In the genomic region with DNA sequence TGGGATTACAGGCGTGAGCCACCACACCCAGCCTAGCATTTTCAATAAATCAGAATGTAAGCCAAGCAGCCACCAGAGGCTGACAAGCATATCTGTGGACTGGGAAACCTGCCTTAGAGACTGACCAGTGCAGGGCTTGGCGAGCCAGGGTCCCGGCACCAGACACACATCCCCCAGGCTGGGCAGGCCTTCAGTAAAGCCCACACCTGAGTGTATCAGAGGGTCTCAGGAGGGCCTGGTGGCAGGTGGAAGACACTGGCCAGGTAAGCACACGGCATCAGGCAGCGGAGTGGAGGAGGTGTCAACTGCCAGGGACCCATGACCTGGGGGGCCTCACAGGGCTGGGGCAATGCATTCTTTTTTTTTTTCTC, we compare ENCODE assay signal across 20 cellular contexts.
A peak's percentile ranks its signal among the peaks of the same experiment; 100 is the strongest.
DNase-seq lines count a peak whose midpoint lies in the region; ATAC-seq and TF ChIP-seq lines count a peak whose summit lies in the region.
"Had no signal": no experiment of that assay in that cellular context is flagged by ENCODE, and none has a peak within 500 bp of the region (broad histone marks: within the 10 kb centered on the region; RNA-seq: fewer than 3 reads in every experiment).

No MANE protein-coding gene starts in this region.

- H3K9me3 Mint-ChIP-seq in activated CD8-positive, alpha-beta memory T cell treated with anti-CD3 and anti-CD28 coated beads, Interleukin-2, amount 10 ng/mL, durations not matched to agents 7 days and 5 days (ENCODE audit: low read depth): no peaks in the 10 kb centered on the region
- H3K9me3 Mint-ChIP-seq: CD4-positive, CD25-positive, alpha-beta regulatory T cell; stimulated activated effector memory CD8-positive, alpha-beta T cell treated with anti-CD3 and anti-CD28 coated beads, Interleukin-12 subunit alpha, Interleukin-12 subunit beta, amount 100 ng/mL, for 72 hours had no signal

- ATAC-seq in IMR-90 (ENCODE audit: low read depth) (no peak), gastroesophageal sphincter (no peak), HG02870 (IDR thresholded peaks at IDR 0.05; ENCODE audit: unreplicated experiment) (no peak)
- no peak for ATAC-seq in activated CD8-positive, alpha-beta memory T cell treated with anti-CD3 and anti-CD28 coated beads, Interleukin-2, amount 10 ng/mL, durations not matched to agents 7 days and 5 days
- ATAC-seq: PC-3; sciatic nerve; stimulated activated effector memory CD8-positive, alpha-beta T cell treated with anti-CD3 and anti-CD28 coated beads, Interleukin-12 subunit alpha, Interleukin-12 subunit beta, amount 100 ng/mL, for 72 hours had no signal

- POLR2A ChIA-PET in IMR-90 (lab: Charles Lee; ENCODE audit: unreplicated experiment): no interaction called here

- H3K9me3 ChIP-seq in IMR-90 (ENCODE audit: control insufficient read depth, insufficient read depth, low read length) (no peaks in the 10 kb centered on the region), gastroesophageal sphincter (no peaks in the 10 kb centered on the region), mesenchymal stem cell (ENCODE audit: control insufficient read depth, low read length) (no peaks in the 10 kb centered on the region), stomach (no peaks in the 10 kb centered on the region)
- H3K9me3 ChIP-seq: SJSA1 had no signal

- H4K20me1 ChIP-seq in IMR-90 (ENCODE audit: insufficient read depth, low read length): no peaks in the 10 kb centered on the region

- H3K36me3 ChIP-seq in IMR-90 (ENCODE audit: control insufficient read depth, insufficient read depth, low read length): no peaks in the 10 kb centered on the region
- H3K36me3 ChIP-seq in gastroesophageal sphincter: no peaks in the 10 kb centered on the region
- H3K36me3 ChIP-seq in mesenchymal stem cell (ENCODE audit: control insufficient read depth in 1 of 2, insufficient read depth in 2 of 2, low read depth in 1 of 2, low read length in 2 of 2): no peaks in the 10 kb centered on the region
- H3K36me3 ChIP-seq in stomach: no peaks in the 10 kb centered on the region
- no peaks in the 10 kb centered on the region for H3K36me3 ChIP-seq in brain microvascular endothelial cell (replicated peaks)
- H3K36me3 ChIP-seq: SJSA1 had no signal

- peaks cover 24% of the 10 kb centered on the region for H3K4me1 ChIP-seq in IMR-90 (ENCODE audit: control insufficient read depth, insufficient read depth, low read length)
- H3K4me1 ChIP-seq in gastroesophageal sphincter: peaks cover 0 to 40% (median 16%) of the 10 kb centered on the region in 3 donors
- H3K4me1 ChIP-seq in mesenchymal stem cell (ENCODE audit: control insufficient read depth, insufficient read depth, low read depth, low read length): peaks cover 31% of the 10 kb centered on the region
- H3K4me1 ChIP-seq in stomach: peaks cover 19 to 41% (median 33%) of the 10 kb centered on the region in 4 donors

- TF ChIP-seq POLR2A in IMR-90 (IDR thresholded peaks at IDR 0.05; ENCODE audit: low read depth, low read length): no peak
- TF ChIP-seq POLR2A in gastroesophageal sphincter (IDR thresholded peaks at IDR 0.05): no peak
- TF ChIP-seq POLR2A in stomach (IDR thresholded peaks at IDR 0.05): no peak

- H4K8ac ChIP-seq in IMR-90 (ENCODE audit: low read depth in 2 of 2, low read length in 2 of 2) (peak overlapping the region in 1 of 2 experiments; percentile 55; a peak in 2 of 4 replicates), mesenchymal stem cell (ENCODE audit: low read length) (peak overlapping the region; percentile 74)

- no peak overlapping the region for H3K18ac ChIP-seq in IMR-90 (ENCODE audit: low read depth, low read length)
- peak overlapping the region in 1 of 2 experiments; percentile 78 for H3K18ac ChIP-seq in mesenchymal stem cell (ENCODE audit: low read depth in 1 of 2, low read length in 2 of 2)

- H3K4me1 Mint-ChIP-seq in activated CD8-positive, alpha-beta memory T cell treated with anti-CD3 and anti-CD28 coated beads, Interleukin-2, amount 10 ng/mL, durations not matched to agents 7 days and 5 days: no peaks in the 10 kb centered on the region
- H3K4me1 Mint-ChIP-seq: CD4-positive, CD25-positive, alpha-beta regulatory T cell; stimulated activated effector memory CD8-positive, alpha-beta T cell treated with anti-CD3 and anti-CD28 coated beads, Interleukin-12 subunit alpha, Interleukin-12 subunit beta, amount 100 ng/mL, for 72 hours had no signal

- CTCF ChIA-PET in IMR-90 (lab: Yijun Ruan, JAX): no interaction called here
- CTCF ChIA-PET in activated CD8-positive, alpha-beta memory T cell treated with anti-CD3 and anti-CD28 coated beads, Interleukin-2, amount 10 ng/mL, durations not matched to agents 7 days and 5 days (lab: Charles Lee): no interaction called here

- H3K27ac ChIP-seq in IMR-90 (ENCODE audit: insufficient read depth, low read length): no peak overlapping the region
- H3K27ac ChIP-seq in gastroesophageal sphincter: peak overlapping the region; percentile 64 to 92 (median 72)
- no peak overlapping the region for H3K27ac ChIP-seq in mesenchymal stem cell (ENCODE audit: low read length, poor library complexity, severe bottlenecking)
- H3K27ac ChIP-seq in stomach: peak overlapping the region in 4 of 5 donors; percentile 62 to 89 (median 71)
- no peak overlapping the region for H3K27ac ChIP-seq in brain microvascular endothelial cell
- H3K27ac ChIP-seq: SJSA1 had no signal

- TF ChIP-seq CTCF in IMR-90 (conservative IDR thresholded peaks at IDR 0.05; ENCODE audit: low read depth, low read length) (no peak), gastroesophageal sphincter (IDR thresholded peaks at IDR 0.05) (no peak), stomach (IDR thresholded peaks at IDR 0.05) (no peak), brain microvascular endothelial cell (IDR thresholded peaks at IDR 0.05; ENCODE audit: low read depth, low read length, missing control alignments) (no peak)

- no peaks in the 10 kb centered on the region for H3K36me3 Mint-ChIP-seq in activated CD8-positive, alpha-beta memory T cell treated with anti-CD3 and anti-CD28 coated beads, Interleukin-2, amount 10 ng/mL, durations not matched to agents 7 days and 5 days
- H3K36me3 Mint-ChIP-seq: CD4-positive, CD25-positive, alpha-beta regulatory T cell; stimulated activated effector memory CD8-positive, alpha-beta T cell treated with anti-CD3 and anti-CD28 coated beads, Interleukin-12 subunit alpha, Interleukin-12 subunit beta, amount 100 ng/mL, for 72 hours had no signal

- H3K4me3 ChIP-seq in IMR-90 (ENCODE audit: insufficient read depth, low read depth, low read length) (no peak overlapping the region), gastroesophageal sphincter (no peak overlapping the region), mesenchymal stem cell (ENCODE audit: insufficient read depth in 1 of 2, low read depth in 1 of 2, low read length in 2 of 2) (no peak overlapping the region), stomach (no peak overlapping the region), brain microvascular endothelial cell (ENCODE audit: low read depth, low read length) (no peak overlapping the region)
- H3K4me3 ChIP-seq: SJSA1 had no signal

- peaks cover 24% of the 10 kb centered on the region for H3K9me1 ChIP-seq in IMR-90 (ENCODE audit: insufficient read depth, low read length)

- WGBS in IMR-90 (ENCODE audit: extremely low coverage in 2 of 2, insufficient read length in 1 of 2), 2 experiments: 100% methylated on average over 2 of the region's 5 CpGs; no CpG with 5 or more reads in 1 of the 2 experiments
- WGBS in gastroesophageal sphincter (ENCODE audit: low coverage in 1 of 2), 2 donors: no CpG with 5 or more reads among the region's 5 CpGs
- 94% methylated on average over 5 of the region's 5 CpGs for WGBS in mesenchymal stem cell
- WGBS in stomach, 5 donors: 93 to 96% (median 94%) methylated on average over 3 to 5 of the region's 5 CpGs

- no peak overlapping the region for H3K4me3 Mint-ChIP-seq in activated CD8-positive, alpha-beta memory T cell treated with anti-CD3 and anti-CD28 coated beads, Interleukin-2, amount 10 ng/mL, durations not matched to agents 7 days and 5 days
- H3K4me3 Mint-ChIP-seq: CD4-positive, CD25-positive, alpha-beta regulatory T cell; stimulated activated effector memory CD8-positive, alpha-beta T cell treated with anti-CD3 and anti-CD28 coated beads, Interleukin-12 subunit alpha, Interleukin-12 subunit beta, amount 100 ng/mL, for 72 hours had no signal

- peak overlapping the region; percentile 38 to 94 for H2BK12ac ChIP-seq in mesenchymal stem cell (ENCODE audit: low read length in 2 of 2)

- TF ChIP-seq EP300 in gastroesophageal sphincter (IDR thresholded peaks at IDR 0.05) (no peak), stomach (IDR thresholded peaks at IDR 0.05) (no peak)

- TF ChIP-seq RAD21 in IMR-90 (IDR thresholded peaks at IDR 0.05; ENCODE audit: low read length): no peak

- 0 out of 3 replicates have a peak overlapping the region, but pooled peaks have one; percentile 40 for H2BK15ac ChIP-seq in IMR-90 (ENCODE audit: low read depth, low read length)
- peak overlapping the region; percentile 94 for H2BK15ac ChIP-seq in mesenchymal stem cell (ENCODE audit: low read depth, poor library complexity, severe bottlenecking)

- H4K91ac ChIP-seq in IMR-90 (ENCODE audit: insufficient read depth, low read depth, low read length): no peak overlapping the region
- H4K91ac ChIP-seq in mesenchymal stem cell (ENCODE audit: low read length): peak overlapping the region; percentile 34

- no peak overlapping the region for H3K56ac ChIP-seq in IMR-90 (ENCODE audit: extremely low read depth, insufficient read depth, low read length)

- H3K4me2 ChIP-seq in IMR-90 (ENCODE audit: low read depth, low read length) (no peak overlapping the region), mesenchymal stem cell (ENCODE audit: low read length, poor library complexity, severe bottlenecking) (no peak overlapping the region)

- H2AK9ac ChIP-seq in IMR-90 (replicated peaks; ENCODE audit: low read depth, low read length, poor library complexity): peak overlapping the region; percentile 3

- H3K14ac ChIP-seq in IMR-90 (replicated peaks; ENCODE audit: low read depth, low read length) (no peak overlapping the region), mesenchymal stem cell (ENCODE audit: low read length in 2 of 2) (peak overlapping the region in 1 of 2 experiments; percentile 72)

- in situ Hi-C loops in IMR-90 (cut with MboI; ENCODE audit: low sequenced_read_pairs) (no loop called here), brain microvascular endothelial cell (cut with HindIII; ENCODE audit: low pct_ligation_motif_present, low sequenced_read_pairs) (no loop called here)

- H2BK120ac ChIP-seq in IMR-90 (ENCODE audit: low read depth, low read length): peak overlapping the region; percentile 88; the same call in 1 of the 2 replicates
- no peak overlapping the region for H2BK120ac ChIP-seq in mesenchymal stem cell (ENCODE audit: low read depth, low read length)

- intact Hi-C loops in IMR-90 (cut with micrococcal nuclease): no loop called here
- intact Hi-C loops in stomach (cut with DNase I; ENCODE audit: low total_unique reads): no loop called here

- H3K79me1 ChIP-seq in IMR-90 (ENCODE audit: low read depth in 1 of 2, low read length in 2 of 2): peaks cover 0 to 14% of the 10 kb centered on the region in 2 experiments; a peak in 2 of 4 replicates
- no peaks in the 10 kb centered on the region for H3K79me1 ChIP-seq in mesenchymal stem cell (replicated peaks; ENCODE audit: low read length, poor library complexity, severe bottlenecking)

- dilution Hi-C loops in IMR-90 (cut with HindIII; ENCODE audit: low sequenced_read_pairs, unreplicated experiment): no loop called here

- H3K27me3 Mint-ChIP-seq in activated CD8-positive, alpha-beta memory T cell treated with anti-CD3 and anti-CD28 coated beads, Interleukin-2, amount 10 ng/mL, durations not matched to agents 7 days and 5 days: no peaks in the 10 kb centered on the region
- H3K27me3 Mint-ChIP-seq: CD4-positive, CD25-positive, alpha-beta regulatory T cell had no signal

- DNase-seq in IMR-90 (no peak), mesenchymal stem cell (no peak), stomach (no peak), brain microvascular endothelial cell (no peak), hypothalamus (lab: John Stamatoyannopoulos, UW) (no peak)
- DNase-seq in activated CD8-positive, alpha-beta memory T cell treated with anti-CD3 and anti-CD28 coated beads, Interleukin-2, amount 10 ng/mL, durations not matched to agents 7 days and 5 days: no peak
- DNase-seq: anterior cingulate cortex; CD4-positive, CD25-positive, alpha-beta regulatory T cell; cerebellar nuclear complex; DMS79; effector CD4-positive, alpha-beta T cell; GOT3; NCI-H1694 treated with DMSO at 0.1 percent for 48 hours; PC-3; T-helper 2 cell had no signal

- H4K5ac ChIP-seq in IMR-90 (ENCODE audit: low read depth, low read length): 0 out of 2 replicates have a peak overlapping the region, but pooled peaks have one; percentile 5

- H2BK5ac ChIP-seq in IMR-90 (ENCODE audit: low read depth, low read length, poor library complexity, severe bottlenecking) (peak overlapping the region; percentile 15), mesenchymal stem cell (ENCODE audit: low read depth, low read length, poor library complexity, severe bottlenecking) (no peak overlapping the region)

- H2BK20ac ChIP-seq in IMR-90 (ENCODE audit: low read depth, low read length): no peak overlapping the region

- no peak overlapping the region for H3K23ac ChIP-seq in IMR-90 (ENCODE audit: low read depth, low read length)
- no peak overlapping the region for H3K23ac ChIP-seq in mesenchymal stem cell (ENCODE audit: low read length in 2 of 2)

- H3K27ac Mint-ChIP-seq in activated CD8-positive, alpha-beta memory T cell treated with anti-CD3 and anti-CD28 coated beads, Interleukin-2, amount 10 ng/mL, durations not matched to agents 7 days and 5 days: no peak overlapping the region
- H3K27ac Mint-ChIP-seq: CD4-positive, CD25-positive, alpha-beta regulatory T cell; stimulated activated effector memory CD8-positive, alpha-beta T cell treated with anti-CD3 and anti-CD28 coated beads, Interleukin-12 subunit alpha, Interleukin-12 subunit beta, amount 100 ng/mL, for 72 hours had no signal

- peak overlapping the region; percentile 46 for H3K4ac ChIP-seq in IMR-90 (ENCODE audit: low read depth, low read length)
- H3K4ac ChIP-seq in mesenchymal stem cell (ENCODE audit: low read depth in 1 of 2, low read length in 2 of 2): peak overlapping the region in 1 of 2 experiments; percentile 69

- H3K27me3 ChIP-seq in IMR-90 (ENCODE audit: control insufficient read depth, insufficient read depth, low read length) (no peaks in the 10 kb centered on the region), gastroesophageal sphincter (no peaks in the 10 kb centered on the region), mesenchymal stem cell (ENCODE audit: control insufficient read depth in 1 of 2, insufficient read depth in 1 of 2, low read length in 2 of 2) (no peaks in the 10 kb centered on the region), stomach (no peaks in the 10 kb centered on the region), brain microvascular endothelial cell (replicated peaks) (no peaks in the 10 kb centered on the region)
- H3K27me3 ChIP-seq: SJSA1 had no signal

- H2AFZ ChIP-seq in IMR-90 (replicated peaks; ENCODE audit: low read length, poor library complexity) (no peak overlapping the region), mesenchymal stem cell (ENCODE audit: low read depth, low read length) (no peak overlapping the region)

- H3K9ac ChIP-seq in IMR-90 (ENCODE audit: low read depth, low read length) (no peak overlapping the region), mesenchymal stem cell (ENCODE audit: low read length) (no peak overlapping the region)

- no TSS peak for BruUV-seq in IMR-90 (replicated peaks; lab: Mats Ljungman, UMichigan)

- H2AK5ac ChIP-seq in IMR-90 (ENCODE audit: low read depth, low read length) (0 out of 2 replicates have a peak overlapping the region, but pooled peaks have one; percentile 32), mesenchymal stem cell (ENCODE audit: low read length, severe bottlenecking) (peak overlapping the region; percentile 86)

Comparison
In these comparisons a context has a peak if more than half of its experiments do, and no peak if none do; other contexts are left out.
1. H3K27ac ChIP-seq: peak in gastroesophageal sphincter (4 of 4) and stomach (4 of 5); none in IMR-90 (single experiment), mesenchymal stem cell (single experiment) and brain microvascular endothelial cell (single experiment).